In the genomic region with DNA sequence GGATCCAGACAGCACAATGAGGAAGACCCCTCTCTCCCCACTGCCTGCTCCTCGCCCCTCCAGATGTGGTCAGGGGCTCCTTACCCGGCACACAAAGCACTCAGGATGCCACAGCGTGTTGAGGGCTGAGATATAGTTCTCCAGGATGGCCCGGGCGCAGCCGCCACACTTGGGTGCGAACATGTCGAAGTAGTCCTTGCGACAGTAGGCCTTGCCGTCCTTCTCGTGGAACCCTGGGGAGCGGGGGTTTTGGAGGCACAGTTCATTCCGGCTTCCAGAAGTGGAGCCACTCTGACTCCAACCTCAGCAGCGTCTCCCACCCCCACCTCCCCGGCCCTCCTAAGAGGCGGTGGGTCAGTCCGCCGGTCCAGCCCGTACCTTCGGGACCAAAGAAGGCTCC, we compare ENCODE assay signal across 1 cellular context.
TF ChIP-seq lines count a peak whose summit lies in the region.

No MANE protein-coding gene starts in this region.

TF ChIP-seq in GM23338, 12 proteins besides CTCF, POLR2A, EP300 and RAD21 (continued from another document):
- TF ChIP-seq, protein P1, sequence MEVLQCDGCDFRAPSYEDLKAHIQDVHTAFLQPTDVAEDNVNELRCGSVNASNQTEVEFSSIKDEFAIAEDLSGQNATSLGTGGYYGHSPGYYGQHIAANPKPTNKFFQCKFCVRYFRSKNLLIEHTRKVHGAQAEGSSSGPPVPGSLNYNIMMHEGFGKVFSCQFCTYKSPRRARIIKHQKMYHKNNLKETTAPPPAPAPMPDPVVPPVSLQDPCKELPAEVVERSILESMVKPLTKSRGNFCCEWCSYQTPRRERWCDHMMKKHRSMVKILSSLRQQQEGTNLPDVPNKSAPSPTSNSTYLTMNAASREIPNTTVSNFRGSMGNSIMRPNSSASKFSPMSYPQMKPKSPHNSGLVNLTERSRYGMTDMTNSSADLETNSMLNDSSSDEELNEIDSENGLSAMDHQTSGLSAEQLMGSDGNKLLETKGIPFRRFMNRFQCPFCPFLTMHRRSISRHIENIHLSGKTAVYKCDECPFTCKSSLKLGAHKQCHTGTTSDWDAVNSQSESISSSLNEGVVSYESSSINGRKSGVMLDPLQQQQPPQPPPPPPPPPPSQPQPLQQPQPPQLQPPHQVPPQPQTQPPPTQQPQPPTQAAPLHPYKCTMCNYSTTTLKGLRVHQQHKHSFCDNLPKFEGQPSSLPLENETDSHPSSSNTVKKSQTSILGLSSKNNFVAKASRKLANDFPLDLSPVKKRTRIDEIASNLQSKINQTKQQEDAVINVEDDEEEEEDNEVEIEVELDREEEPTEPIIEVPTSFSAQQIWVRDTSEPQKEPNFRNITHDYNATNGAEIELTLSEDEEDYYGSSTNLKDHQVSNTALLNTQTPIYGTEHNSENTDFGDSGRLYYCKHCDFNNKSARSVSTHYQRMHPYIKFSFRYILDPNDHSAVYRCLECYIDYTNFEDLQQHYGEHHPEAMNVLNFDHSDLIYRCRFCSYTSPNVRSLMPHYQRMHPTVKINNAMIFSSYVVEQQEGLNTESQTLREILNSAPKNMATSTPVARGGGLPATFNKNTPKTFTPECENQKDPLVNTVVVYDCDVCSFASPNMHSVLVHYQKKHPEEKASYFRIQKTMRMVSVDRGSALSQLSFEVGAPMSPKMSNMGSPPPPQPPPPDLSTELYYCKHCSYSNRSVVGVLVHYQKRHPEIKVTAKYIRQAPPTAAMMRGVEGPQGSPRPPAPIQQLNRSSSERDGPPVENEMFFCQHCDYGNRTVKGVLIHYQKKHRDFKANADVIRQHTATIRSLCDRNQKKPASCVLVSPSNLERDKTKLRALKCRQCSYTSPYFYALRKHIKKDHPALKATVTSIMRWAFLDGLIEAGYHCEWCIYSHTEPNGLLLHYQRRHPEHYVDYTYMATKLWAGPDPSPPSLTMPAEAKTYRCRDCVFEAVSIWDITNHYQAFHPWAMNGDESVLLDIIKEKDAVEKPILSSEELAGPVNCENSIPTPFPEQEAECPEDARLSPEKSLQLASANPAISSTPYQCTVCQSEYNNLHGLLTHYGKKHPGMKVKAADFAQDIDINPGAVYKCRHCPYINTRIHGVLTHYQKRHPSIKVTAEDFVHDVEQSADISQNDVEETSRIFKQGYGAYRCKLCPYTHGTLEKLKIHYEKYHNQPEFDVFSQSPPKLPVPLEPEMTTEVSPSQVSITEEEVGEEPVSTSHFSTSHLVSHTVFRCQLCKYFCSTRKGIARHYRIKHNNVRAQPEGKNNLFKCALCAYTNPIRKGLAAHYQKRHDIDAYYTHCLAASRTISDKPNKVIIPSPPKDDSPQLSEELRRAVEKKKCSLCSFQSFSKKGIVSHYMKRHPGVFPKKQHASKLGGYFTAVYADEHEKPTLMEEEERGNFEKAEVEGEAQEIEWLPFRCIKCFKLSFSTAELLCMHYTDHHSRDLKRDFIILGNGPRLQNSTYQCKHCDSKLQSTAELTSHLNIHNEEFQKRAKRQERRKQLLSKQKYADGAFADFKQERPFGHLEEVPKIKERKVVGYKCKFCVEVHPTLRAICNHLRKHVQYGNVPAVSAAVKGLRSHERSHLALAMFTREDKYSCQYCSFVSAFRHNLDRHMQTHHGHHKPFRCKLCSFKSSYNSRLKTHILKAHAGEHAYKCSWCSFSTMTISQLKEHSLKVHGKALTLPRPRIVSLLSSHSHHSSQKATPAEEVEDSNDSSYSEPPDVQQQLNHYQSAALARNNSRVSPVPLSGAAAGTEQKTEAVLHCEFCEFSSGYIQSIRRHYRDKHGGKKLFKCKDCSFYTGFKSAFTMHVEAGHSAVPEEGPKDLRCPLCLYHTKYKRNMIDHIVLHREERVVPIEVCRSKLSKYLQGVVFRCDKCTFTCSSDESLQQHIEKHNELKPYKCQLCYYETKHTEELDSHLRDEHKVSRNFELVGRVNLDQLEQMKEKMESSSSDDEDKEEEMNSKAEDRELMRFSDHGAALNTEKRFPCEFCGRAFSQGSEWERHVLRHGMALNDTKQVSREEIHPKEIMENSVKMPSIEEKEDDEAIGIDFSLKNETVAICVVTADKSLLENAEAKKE (CRISPR knock-in tag; IDR thresholded peaks at IDR 0.05) = no peak
- TF ChIP-seq EZH2 (IDR thresholded peaks at IDR 0.05; ENCODE audit: low read depth, unreplicated experiment) (no peak), ZNF331 (CRISPR knock-in tag; IDR thresholded peaks at IDR 0.05; ENCODE audit: low read depth) (no peak), STAT1 (IDR thresholded peaks at IDR 0.05; ENCODE audit: unreplicated experiment) (no peak)
